In genomic region chr17:57906910-57907309, GRCh38 we compare ENCODE assay signal across 9 cellular contexts. TPM values are rescaled to one million over a fixed set of nuclear protein-coding genes. Genes with fewer than 3 reads are reported as not detected.
DNase-seq lines count a peak whose midpoint lies in the region; ATAC-seq and TF ChIP-seq lines count a peak whose summit lies in the region.
"Had no signal": no experiment of that assay in that cellular context is flagged by ENCODE, and none has a peak within 500 bp of the region (broad histone marks: within the 10 kb centered on the region; RNA-seq: fewer than 3 reads in every experiment).

No MANE protein-coding gene starts in this region.

- H3K27ac ChIP-seq in 22Rv1 (no peak overlapping the region), HCT116 (ENCODE audit: low read depth, low read length) (peak overlapping the region; percentile 35; the same call in 1 of the 2 replicates), mesenchymal stem cell (ENCODE audit: low read length, poor library complexity, severe bottlenecking) (no peak overlapping the region)

- H3K27me3 ChIP-seq in HCT116 (ENCODE audit: insufficient read depth, low read length): no peaks in the 10 kb centered on the region
- H3K27me3 ChIP-seq in mesenchymal stem cell (ENCODE audit: control insufficient read depth in 1 of 2, insufficient read depth in 1 of 2, low read length in 2 of 2): no peaks in the 10 kb centered on the region

- no peaks in the 10 kb centered on the region for H3K9me2 ChIP-seq in HCT116 (ENCODE audit: insufficient read depth)

- POLR2A ChIA-PET in HCT116 (lab: Charles Lee): no interaction called here

- H3K9ac ChIP-seq in HCT116 (ENCODE audit: low read length) (peak overlapping the region; percentile 8; the same call in 1 of the 2 replicates), mesenchymal stem cell (ENCODE audit: low read length) (no peak overlapping the region)

- no peak overlapping the region for H2BK15ac ChIP-seq in mesenchymal stem cell (ENCODE audit: low read depth, poor library complexity, severe bottlenecking)

- intact Hi-C loops in HCT116 (cut with micrococcal nuclease) (no loop called here), natural killer cell (cut with micrococcal nuclease) (loop anchor here (5.0 kb wide), 1 partner anchor 40 kb away; no protein-coding TSS in a partner anchor)

- no peak overlapping the region for H3K23ac ChIP-seq in mesenchymal stem cell (ENCODE audit: low read length in 2 of 2)

- H3K27me3 Mint-ChIP-seq in natural killer cell (ENCODE audit: low read depth in 2 of 2): peaks cover 3 to 4% of the 10 kb centered on the region in 2 donors

- H3K27ac Mint-ChIP-seq in natural killer cell: no peak overlapping the region

- WGBS in mesenchymal stem cell: 64% methylated on average over 7 of the region's 7 CpGs

- TF ChIP-seq CTCF in 22Rv1 (IDR thresholded peaks at IDR 0.05): peak; percentile 14; the same call in 1 of the 2 replicates
- TF ChIP-seq CTCF in HCT116 (IDR thresholded peaks at IDR 0.05 in 2 of 3, conservative IDR thresholded peaks at IDR 0.05 in 1 of 3; ENCODE audit: borderline replicate concordance in 1 of 3, insufficient read depth in 1 of 3, low read depth in 2 of 3, low read length in 2 of 3): peak in 2 of 3 experiments; percentile 23 to 41; a peak in 4 of 6 replicates
- no peak for TF ChIP-seq CTCF in natural killer cell (IDR thresholded peaks at IDR 0.05)

- H3K79me2 ChIP-seq in HCT116 (ENCODE audit: insufficient read depth, low read length): peaks cover 53% of the 10 kb centered on the region

- ATAC-seq in HCT116 (peak; percentile 35), GM18909 (IDR thresholded peaks at IDR 0.05; ENCODE audit: poor library complexity, unreplicated experiment) (no peak), GM18517 (IDR thresholded peaks at IDR 0.05; ENCODE audit: unreplicated experiment) (no peak), natural killer cell (no peak)

- no TSS peak for BruUV-seq in HCT116 (replicated peaks; lab: Mats Ljungman, UMichigan)

- H2AK5ac ChIP-seq in mesenchymal stem cell (ENCODE audit: low read length, severe bottlenecking): no peak overlapping the region

- H3K4me1 Mint-ChIP-seq in natural killer cell: peaks cover 6 to 11% of the 10 kb centered on the region in 2 donors

- H3K18ac ChIP-seq in mesenchymal stem cell (ENCODE audit: low read depth in 1 of 2, low read length in 2 of 2): peak overlapping the region in 1 of 2 experiments; percentile 41

- H3K4me3 Mint-ChIP-seq in natural killer cell: no peak overlapping the region
- H3K4me3 Mint-ChIP-seq: CD14-positive monocyte had no signal

- peak; percentile 64 for TF ChIP-seq RAD21 in HCT116 (IDR thresholded peaks at IDR 0.05; ENCODE audit: low read depth)

- H2BK5ac ChIP-seq in mesenchymal stem cell (ENCODE audit: low read depth, low read length, poor library complexity, severe bottlenecking): no peak overlapping the region

- no peaks in the 10 kb centered on the region for H4K20me1 ChIP-seq in HCT116 (ENCODE audit: insufficient read depth)

- no peaks in the 10 kb centered on the region for H3K9me3 ChIP-seq in HCT116 (ENCODE audit: control insufficient read depth in 1 of 2, insufficient read depth in 1 of 2, low read depth in 1 of 2, low read length in 2 of 2)
- H3K9me3 ChIP-seq in mesenchymal stem cell (ENCODE audit: control insufficient read depth, low read length): no peaks in the 10 kb centered on the region

- no peak overlapping the region for H2AFZ ChIP-seq in HCT116 (ENCODE audit: low read depth, low read length, poor library complexity, severe bottlenecking)
- H2AFZ ChIP-seq in mesenchymal stem cell (ENCODE audit: low read depth, low read length): no peak overlapping the region

- H2BK120ac ChIP-seq in mesenchymal stem cell (ENCODE audit: low read depth, low read length): no peak overlapping the region

- RAD21 ChIA-PET in HCT116 (lab: Charles Lee; ENCODE audit: low non-redundant PET in 1 of 2, low total read pairs in 2 of 2, uncharacterized antibody in 2 of 2, unreplicated experiment in 2 of 2): no interaction called here

- H3K4me3 ChIP-seq in HCT116 (replicated peaks in 1 of 2; ENCODE audit: low read depth in 1 of 2, low read length in 2 of 2): no peak overlapping the region
- H3K4me3 ChIP-seq in mesenchymal stem cell (ENCODE audit: insufficient read depth in 1 of 2, low read depth in 1 of 2, low read length in 2 of 2): no peak overlapping the region

- H3K36me3 Mint-ChIP-seq in natural killer cell: no peaks in the 10 kb centered on the region

- H4K8ac ChIP-seq in mesenchymal stem cell (ENCODE audit: low read length): peak overlapping the region; percentile 83

- no peak overlapping the region for H3K14ac ChIP-seq in mesenchymal stem cell (ENCODE audit: low read length in 2 of 2)

- TF ChIP-seq POLR2A in HCT116 (IDR thresholded peaks at IDR 0.05; ENCODE audit: borderline replicate concordance, extremely low read depth, insufficient read depth, insufficient read length): no peak

- H3K4me1 ChIP-seq in HCT116 (ENCODE audit: control insufficient read depth in 1 of 2, insufficient read depth in 2 of 2, low read length in 2 of 2) (peaks cover 62 to 91% of the 10 kb centered on the region in 2 experiments), mesenchymal stem cell (ENCODE audit: control insufficient read depth, insufficient read depth, low read depth, low read length) (peaks cover 38% of the 10 kb centered on the region)

- peak overlapping the region; percentile 29; the same call in 1 of the 2 replicates for H3K4me2 ChIP-seq in HCT116 (ENCODE audit: low read length)
- H3K4me2 ChIP-seq in mesenchymal stem cell (ENCODE audit: low read length, poor library complexity, severe bottlenecking): no peak overlapping the region

- peak overlapping the region in 1 of 2 experiments; percentile 24 for H3K4ac ChIP-seq in mesenchymal stem cell (ENCODE audit: low read depth in 1 of 2, low read length in 2 of 2)

- no peaks in the 10 kb centered on the region for H3K9me3 Mint-ChIP-seq in natural killer cell

- peaks cover 23% of the 10 kb centered on the region for H3K79me1 ChIP-seq in mesenchymal stem cell (replicated peaks; ENCODE audit: low read length, poor library complexity, severe bottlenecking)

- CTCF ChIA-PET in HCT116 (lab: Charles Lee): no interaction called here

- no peak overlapping the region for H4K91ac ChIP-seq in mesenchymal stem cell (ENCODE audit: low read length)

- no peak overlapping the region for H2BK12ac ChIP-seq in mesenchymal stem cell (ENCODE audit: low read length in 2 of 2)

- peaks cover 0 to 4% of the 10 kb centered on the region in 2 experiments; a peak in 1 of 4 replicates for H3K36me3 ChIP-seq in HCT116 (ENCODE audit: control insufficient read depth in 1 of 2, insufficient read depth in 2 of 2, low read length in 2 of 2)
- H3K36me3 ChIP-seq in mesenchymal stem cell (ENCODE audit: control insufficient read depth in 1 of 2, insufficient read depth in 2 of 2, low read depth in 1 of 2, low read length in 2 of 2): peaks cover 3 to 7% of the 10 kb centered on the region in 2 experiments

- DNase-seq in HCT116 (ENCODE audit: low read depth, low spot score) (no peak), anterior cingulate cortex (lab: John Stamatoyannopoulos, UW) (peak in 51 of 58 donors; percentile 29 to 93 (median 77)), mesenchymal stem cell (peak; percentile 51), natural killer cell (no peak)
- no peak for DNase-seq in activated naive CD4-positive, alpha-beta T cell (lab: John Stamatoyannopoulos, UW)

TF ChIP-seq in HCT116, 20 proteins besides CTCF, POLR2A, EP300 and RAD21:
- TF ChIP-seq REST (IDR thresholded peaks at IDR 0.05; ENCODE audit: low read depth) (no peak), EZH2phosphoT487 (IDR thresholded peaks at IDR 0.05; ENCODE audit: borderline replicate concordance) (no peak), POLR2AphosphoS5 (IDR thresholded peaks at IDR 0.05; ENCODE audit: low read depth, low read length) (no peak), ATF3 (IDR thresholded peaks at IDR 0.05) (no peak), ELF1 (IDR thresholded peaks at IDR 0.05; ENCODE audit: borderline replicate concordance, low read depth) (no peak), ZNF274 (IDR thresholded peaks at IDR 0.05; ENCODE audit: low read depth, low read length) (no peak)
TF ChIP-seq in HCT116: peak in this region for 0.

RNA-seq across cellular contexts. Expression of gene CUEDC1, which starts 48.3 kb away (rescaled TPM):
- 60.2 TPM for total RNA-seq in HCT116 (2021; ENCODE audit: unreplicated experiment)
- polyA plus RNA-seq in HCT116 (2012): 54.1 and 58.2 TPM in 2 replicates
- 23.1 TPM for polyA plus RNA-seq in mesenchymal stem cell (2013, experiment 1 of 2)
- polyA plus RNA-seq in mesenchymal stem cell (2013, experiment 2 of 2): 22.1 TPM
- total RNA-seq in natural killer cell: 1 to 10 TPM; 1.5 to 3.7 (median 2.6) TPM

RNA-seq across cellular contexts. Expression of gene MRPS23, which starts 57.1 kb away (rescaled TPM):
- total RNA-seq in HCT116 (2021; ENCODE audit: unreplicated experiment): 109 TPM
- polyA plus RNA-seq in HCT116 (2012): 69.5 and 101 TPM in 2 replicates
- 23.0 TPM for polyA plus RNA-seq in mesenchymal stem cell (2013, experiment 1 of 2)
- 21.0 TPM for polyA plus RNA-seq in mesenchymal stem cell (2013, experiment 2 of 2)
- total RNA-seq in natural killer cell: 10 to 100 TPM; 12.8 to 17.3 (median 17.2) TPM

Comparison
In these comparisons a context has a peak if more than half of its experiments do, and no peak if none do; other contexts are left out.
1. DNase-seq: peak in anterior cingulate cortex (51 of 58) and mesenchymal stem cell (single experiment); none in HCT116 (single experiment), activated naive CD4-positive, alpha-beta T cell (0 of 4) and natural killer cell (single experiment).
2. RNA of gene CUEDC1, which starts 48.3 kb away (total RNA-seq): 60.2 TPM in HCT116 (single experiment); 1.5 to 3.7 TPM in natural killer cell; every median in the first group is over 10 times any median in the second.